Comparison of ENCODE assay signal across 8 cellular contexts in the genomic region with DNA sequence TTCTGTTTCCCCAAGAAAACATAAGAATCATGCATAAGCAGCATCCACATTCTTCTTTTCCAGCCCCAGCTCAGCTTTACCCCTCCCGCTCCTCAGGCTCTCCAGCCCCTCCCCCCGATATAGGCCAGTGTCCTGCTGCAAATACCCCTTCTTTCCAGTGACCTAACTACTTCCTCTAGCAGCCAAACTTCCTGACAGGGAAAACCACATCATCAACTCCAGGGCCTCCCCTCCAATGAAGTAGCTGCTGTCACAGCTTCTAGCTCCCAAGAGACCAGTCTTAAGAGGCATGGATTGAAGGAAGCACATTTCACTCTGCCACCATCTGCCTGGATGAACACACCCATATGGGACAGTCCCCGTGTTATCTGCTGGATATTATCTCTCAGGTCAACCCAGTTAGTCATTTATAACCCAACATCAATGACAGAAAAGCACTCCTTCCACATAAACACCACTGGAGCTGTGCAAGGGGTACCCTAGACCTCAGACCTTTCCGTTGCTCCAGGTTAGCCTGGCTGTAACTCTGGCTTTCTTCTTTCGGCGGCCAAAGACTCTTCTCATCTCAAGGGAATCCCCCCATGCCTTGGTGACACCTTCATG. TPM values are rescaled to one million over a fixed set of nuclear protein-coding genes. Genes with fewer than 3 reads are reported as not detected.
DNase-seq lines count a peak whose midpoint lies in the region; ATAC-seq, FAIRE-seq and TF ChIP-seq lines count a peak whose summit lies in the region.
"Not testable (repeated sequence)": the region's sequence is repeated elsewhere in the genome, so short reads cannot be mapped to it uniquely, and the experiment has no call there.
"Had no signal": no experiment of that assay in that cellular context is flagged by ENCODE, and none has a peak within 500 bp of the region (broad histone marks: within the 10 kb centered on the region; RNA-seq: fewer than 3 reads in every experiment).

No MANE protein-coding gene starts in this region.

- H3K4me1 Mint-ChIP-seq in activated CD4-positive, alpha-beta memory T cell treated with anti-CD3 and anti-CD28 coated beads for 36 hours (ENCODE audit: low read depth), result peaks cover 42% of the 10 kb centered on the region

- RAD21 ChIA-PET in GM12878 (lab: Charles Lee; ENCODE audit: unreplicated experiment), result interaction anchor here (1.1 kb wide), 1 partner anchor 22 kb away, joined by 3 read pairs; no protein-coding TSS in a partner anchor

- not testable (repeated sequence) for TF ChIP-seq CTCF in GM12878 (IDR thresholded peaks at IDR 0.05 in 2 of 3, conservative IDR thresholded peaks at IDR 0.05 in 1 of 3; ENCODE audit: control insufficient read depth in 2 of 3, extremely low read depth in 1 of 3, insufficient read depth in 1 of 3, low read depth in 3 of 3, low read length in 3 of 3); mucosa of descending colon (IDR thresholded peaks at IDR 0.05)

- not testable (repeated sequence) for H3K36me3 Mint-ChIP-seq in activated CD4-positive, alpha-beta memory T cell treated with anti-CD3 and anti-CD28 coated beads for 36 hours

- H3K9me3 ChIP-seq in BLaER1 treated with 17β-estradiol and CSF1 and Interleukin-3, amounts not matched to agents 10 nM and 100 nM (replicated peaks in 1 of 11); SK-N-MC (ENCODE audit: low read depth, low read length); GM12878 (replicated peaks; ENCODE audit: control insufficient read depth, insufficient read depth, low read length); mucosa of descending colon: not testable (repeated sequence)

- SMC1A ChIA-PET in GM12878 (lab: Charles Lee; ENCODE audit: uncharacterized antibody, unreplicated experiment), result interaction anchor here (1.2 to 1.8 kb wide), 3 partner anchors 12 to 16 kb away, joined by 4 to 5 read pairs (median 4); no protein-coding TSS in a partner anchor

- H3K4me3 ChIP-seq in BLaER1 treated with 17β-estradiol and CSF1 and Interleukin-3, amounts not matched to agents 10 nM and 100 nM; SK-N-MC; GM12878; mucosa of descending colon: not testable (repeated sequence)

- peak overlapping the region in 4 of 11 experiments; percentile 7 to 51 (median 38); a peak in 6 of 22 replicates for H3K9ac ChIP-seq in BLaER1 treated with 17β-estradiol and CSF1 and Interleukin-3, amounts not matched to agents 10 nM and 100 nM
- not testable (repeated sequence) for H3K9ac ChIP-seq in SK-N-MC (ENCODE audit: insufficient read length); GM12878 (ENCODE audit: control insufficient read depth, insufficient read depth, low read length)

- peak overlapping the region; percentile 49 to 81 (median 66) for H3K4me2 ChIP-seq in BLaER1 treated with 17β-estradiol and CSF1 and Interleukin-3, amounts not matched to agents 10 nM and 100 nM
- not testable (repeated sequence) for H3K4me2 ChIP-seq in GM12878 (ENCODE audit: control insufficient read depth, insufficient read depth)

- TF ChIP-seq POLR2A in GM12878 (IDR thresholded peaks at IDR 0.05; ENCODE audit: low read depth, low read length), result not testable (repeated sequence)

- CTCF ChIA-PET in activated CD4-positive, alpha-beta memory T cell treated with anti-CD3 and anti-CD28 coated beads for 36 hours (lab: Charles Lee), result interaction anchor here (2.1 kb wide), 1 partner anchor 14 kb away, joined by 6 read pairs; no protein-coding TSS in a partner anchor
- CTCF ChIA-PET in GM12878 (lab: Yijun Ruan, JAX), result interaction anchor here (1.6 kb wide), 1 partner anchor 63 kb away, joined by 7 read pairs; no protein-coding TSS in a partner anchor

- TF ChIP-seq RAD21 in GM12878 (IDR thresholded peaks at IDR 0.05; ENCODE audit: insufficient read depth, low read depth, low read length), result not testable (repeated sequence)

- TF ChIP-seq EP300 in GM12878 (IDR thresholded peaks at IDR 0.05; ENCODE audit: borderline replicate concordance in 1 of 2, control insufficient read depth in 1 of 2, low read depth in 2 of 2, low read length in 2 of 2), result not testable (repeated sequence)

- FAIRE-seq in GM12878 (lab: Jason Lieb, UNC), result not testable (repeated sequence)

- H2AFZ ChIP-seq in GM12878 (ENCODE audit: control insufficient read depth, low read depth, low read length), result not testable (repeated sequence)

- intact Hi-C loops in activated CD4-positive, alpha-beta memory T cell treated with anti-CD3 and anti-CD28 coated beads for 36 hours (cut with micrococcal nuclease); GM12878 (cut with micrococcal nuclease; ENCODE audit: unreplicated experiment); mucosa of descending colon (cut with DNase I, micrococcal nuclease): not testable (repeated sequence)

- H3K27me3 ChIP-seq in BLaER1 treated with 17β-estradiol and CSF1 and Interleukin-3, amounts not matched to agents 10 nM and 100 nM; GM12878 (replicated peaks in 1 of 2; ENCODE audit: control insufficient read depth in 2 of 2, insufficient read depth in 2 of 2, low read length in 1 of 2): not testable (repeated sequence)

- H3K4me3 Mint-ChIP-seq in activated CD4-positive, alpha-beta memory T cell treated with anti-CD3 and anti-CD28 coated beads for 36 hours, result peak overlapping the region; percentile 10

- POLR2A ChIA-PET in activated CD4-positive, alpha-beta memory T cell treated with anti-CD3 and anti-CD28 coated beads for 36 hours (lab: Charles Lee), result not testable (repeated sequence)
- POLR2A ChIA-PET in GM12878 (lab: Charles Lee), result interaction anchor here (0.6 kb wide), 1 partner anchor 104 kb away, joined by 4 read pairs; no protein-coding TSS in a partner anchor

- not testable (repeated sequence) for BruUV-seq in GM12878 (replicated peaks; lab: Mats Ljungman, UMichigan)

- H3K79me2 ChIP-seq in GM12878 (ENCODE audit: control insufficient read depth, insufficient read depth, low read length), result not testable (repeated sequence)

- H3K36me3 ChIP-seq in BLaER1 treated with 17β-estradiol and CSF1 and Interleukin-3, amounts not matched to agents 10 nM and 100 nM, result peaks cover 0 to 30% (median 16%) of the 10 kb centered on the region in 11 experiments; a peak in 16 of 22 replicates
- not testable (repeated sequence) for H3K36me3 ChIP-seq in SK-N-MC (ENCODE audit: insufficient read depth, low read length); GM12878 (ENCODE audit: control insufficient read depth in 2 of 2, insufficient read depth in 2 of 2, low read length in 1 of 2); mucosa of descending colon (ENCODE audit: low read depth)

- not testable (repeated sequence) for H3K9me3 Mint-ChIP-seq in activated CD4-positive, alpha-beta memory T cell treated with anti-CD3 and anti-CD28 coated beads for 36 hours

- ATAC-seq in GM12878, result peak; percentile 42
- peak; percentile 67 for ATAC-seq in mucosa of descending colon

- in situ Hi-C loops in GM12878 (cut with MboI), result not testable (repeated sequence)

- H3K27ac ChIP-seq in BLaER1 treated with 17β-estradiol and CSF1 and Interleukin-3, amounts not matched to agents 10 nM and 100 nM, result peak overlapping the region in 9 of 11 experiments; percentile 19 to 96 (median 85); a peak in 16 of 22 replicates
- not testable (repeated sequence) for H3K27ac ChIP-seq in SK-N-MC; GM12878 (ENCODE audit: control insufficient read depth, insufficient read depth)

- H3K4me1 ChIP-seq in BLaER1 treated with 17β-estradiol and CSF1 and Interleukin-3, amounts not matched to agents 10 nM and 100 nM, result peaks cover 13 to 71% (median 65%) of the 10 kb centered on the region in 10 experiments
- not testable (repeated sequence) for H3K4me1 ChIP-seq in GM12878 (ENCODE audit: control insufficient read depth, insufficient read depth, low read length); mucosa of descending colon (ENCODE audit: low read depth)

- H3K27ac Mint-ChIP-seq in activated CD4-positive, alpha-beta memory T cell treated with anti-CD3 and anti-CD28 coated beads for 36 hours, result peak overlapping the region; percentile 34

- not testable (repeated sequence) for H4K20me1 ChIP-seq in BLaER1 treated with 17β-estradiol and CSF1 and Interleukin-3, amounts not matched to agents 10 nM and 100 nM; GM12878 (ENCODE audit: control insufficient read depth, insufficient read depth)

- WGBS in GM12878 (ENCODE audit: insufficient coverage, insufficient replicate concordance, low lambda C conversion rate, missing lambda C conversion rate), result 59% methylated on average over 6 of the region's 6 CpGs

- H3K27me3 Mint-ChIP-seq in activated CD4-positive, alpha-beta memory T cell treated with anti-CD3 and anti-CD28 coated beads for 36 hours, result not testable (repeated sequence)

- DNase-seq in M059J (ENCODE audit: low read depth) (peak; percentile 15), NCI-H2171 treated with DMSO at 0.1 percent for 48 hours (lab: John Stamatoyannopoulos, UW) (peak; percentile 89), SK-N-MC (ENCODE audit: low read depth, low spot score) (peak; percentile 3)
- DNase-seq in activated CD4-positive, alpha-beta memory T cell treated with anti-CD3 and anti-CD28 coated beads for 36 hours; GM12878 (ENCODE audit: low read depth, low spot score); mucosa of descending colon: not testable (repeated sequence)

RNA-seq across cellular contexts. Expression of gene CD58, which starts 39.1 kb away (rescaled TPM):
- 73.2 and 87.1 TPM in 2 replicates for total RNA-seq in M059J (2014; rRNA removed; shearing (Covaris generic))
- 10 to 100 TPM; 21.9 to 27.2 TPM for total RNA-seq in activated CD4-positive, alpha-beta memory T cell treated with anti-CD3 and anti-CD28 coated beads for 36 hours
- 332 and 350 TPM in 2 replicates for total RNA-seq in GM12878 (2013; cell fraction: nucleolus; rRNA removed)
- total RNA-seq in GM12878 (2014; rRNA removed) (105 and 127 TPM in 2 replicates), GM12878 (2014; rRNA removed; fragmentation: Illumina TruSeq; extraction: Trizol) (130 and 131 TPM in 2 replicates), GM12878 (2021) (67.7 and 70.4 TPM in 2 replicates), mucosa of descending colon (10 to 100 TPM; 19.3 to 31.9 (median 31.0) TPM)
- polyA plus RNA-seq in GM12878 (2011; ENCODE audit: low read depth), result 53.2 TPM
- polyA plus RNA-seq in GM12878 (2011; rRNA removed) (172 and 229 TPM in 2 replicates), GM12878 (2014; fragmentation: Illumina TruSeq; extraction: Trizol) (164 and 219 TPM in 2 replicates), GM12878 (2014; fragmentation: Nextera tagmentation; extraction: Ambion mirVana) (100 to 1,000 TPM; 110 to 125 TPM), GM12878 (2014; rRNA removed) (95.3 and 128 TPM in 2 replicates), GM12878 (2016; fragmentation: Nextera tagmentation; extraction: Ambion mirVana) (100 to 1,000 TPM; 241 to 252 TPM)
- 60.9 and 69.0 TPM in 2 replicates for polyA plus RNA-seq in GM12878 (2011; cell fraction: cytosol; rRNA removed)
- 101 and 112 TPM in 2 replicates for polyA plus RNA-seq in GM12878 (2011; cell fraction: nucleus; rRNA removed)
- 83.8 and 106 TPM in 2 replicates for polyA plus RNA-seq in GM12878 (2012)
- 56.7 and 124 TPM in 2 replicates for polyA minus RNA-seq in GM12878 (2011; rRNA and poly(A)+ RNA removed)
- polyA minus RNA-seq in GM12878 (2011; cell fraction: cytosol; rRNA and poly(A)+ RNA removed), result 24.1 and 29.8 TPM in 2 replicates
- 84.6 and 101 TPM in 2 replicates for polyA minus RNA-seq in GM12878 (2011; cell fraction: nucleus; rRNA and poly(A)+ RNA removed)

RNA-seq across cellular contexts. Expression of gene IGSF3, which starts 57.6 kb away (rescaled TPM):
- 12.0 and 24.9 TPM in 2 replicates for total RNA-seq in M059J (2014; rRNA removed; shearing (Covaris generic))
- total RNA-seq in activated CD4-positive, alpha-beta memory T cell treated with anti-CD3 and anti-CD28 coated beads for 36 hours, result 1 to 10 TPM; 4.1 to 4.2 TPM
- 36.7 and 39.8 TPM in 2 replicates for total RNA-seq in GM12878 (2013; cell fraction: nucleolus; rRNA removed)
- 16.4 and 16.5 TPM in 2 replicates for total RNA-seq in GM12878 (2014; rRNA removed)
- total RNA-seq in GM12878 (2014; rRNA removed; fragmentation: Illumina TruSeq; extraction: Trizol), result 10.4 and 10.9 TPM in 2 replicates
- 18.0 and 20.4 TPM in 2 replicates for total RNA-seq in GM12878 (2021)
- polyA plus RNA-seq in GM12878 (2011; ENCODE audit: low read depth), result 0.66 TPM
- 6.3 and 8.7 TPM in 2 replicates for polyA plus RNA-seq in GM12878 (2011; rRNA removed)
- 9.6 and 10.6 TPM in 2 replicates for polyA plus RNA-seq in GM12878 (2011; cell fraction: cytosol; rRNA removed)
- 9.5 and 11.0 TPM in 2 replicates for polyA plus RNA-seq in GM12878 (2011; cell fraction: nucleus; rRNA removed)
- 0.92 and 1.3 TPM in 2 replicates for polyA plus RNA-seq in GM12878 (2012)
- polyA plus RNA-seq in GM12878 (2014; fragmentation: Illumina TruSeq; extraction: Trizol), result 11.7 and 12.6 TPM in 2 replicates
- polyA plus RNA-seq in GM12878 (2014; fragmentation: Nextera tagmentation; extraction: Ambion mirVana), result 1 to 10 TPM; 1.4 to 2.3 TPM
- 12.2 and 13.7 TPM in 2 replicates for polyA plus RNA-seq in GM12878 (2014; rRNA removed)
- 1 to 10 TPM; 3.4 to 5.0 TPM for polyA plus RNA-seq in GM12878 (2016; fragmentation: Nextera tagmentation; extraction: Ambion mirVana)
- polyA minus RNA-seq in GM12878 (2011; rRNA and poly(A)+ RNA removed), result 11.1 and 21.7 TPM in 2 replicates
- 4.8 and 6.0 TPM in 2 replicates for polyA minus RNA-seq in GM12878 (2011; cell fraction: cytosol; rRNA and poly(A)+ RNA removed)
- 6.0 and 7.7 TPM in 2 replicates for polyA minus RNA-seq in GM12878 (2011; cell fraction: nucleus; rRNA and poly(A)+ RNA removed)
- total RNA-seq in mucosa of descending colon, result 10 to 100 TPM; 20.9 to 35.4 (median 27.4) TPM
- polyA plus RNA-seq: IgD-negative memory B cell had no signal
